Comparison of ENCODE assay signal across 8 cellular contexts in genomic region chr3:141402476-141403171, GRCh38. TPM values are rescaled to one million over a fixed set of nuclear protein-coding genes. Genes with fewer than 3 reads are reported as not detected.
DNase-seq lines count a peak whose midpoint lies in the region; ATAC-seq and TF ChIP-seq lines count a peak whose summit lies in the region.

No MANE protein-coding gene starts in this region.

- H3K36me3 ChIP-seq in OCI-LY1 (ENCODE audit: insufficient read depth, low read length) (peaks cover 46% of the 10 kb centered on the region), neural progenitor cell (no peaks in the 10 kb centered on the region)

- H3K79me2 ChIP-seq in OCI-LY1 (ENCODE audit: insufficient read depth, low read length) (no peaks in the 10 kb centered on the region), neural progenitor cell (ENCODE audit: low read depth) (peaks cover 4% of the 10 kb centered on the region)

- H3K27ac ChIP-seq in OCI-LY1 (ENCODE audit: low read depth, low read length, poor library complexity, severe bottlenecking) (no peak overlapping the region), neural progenitor cell (no peak overlapping the region)

- no peaks in the 10 kb centered on the region for H3K27me3 ChIP-seq in OCI-LY1 (ENCODE audit: insufficient read depth, low read length)
- peaks cover 10% of the 10 kb centered on the region for H3K27me3 ChIP-seq in neural progenitor cell

- H3K27me3 Mint-ChIP-seq in neural progenitor cell (ENCODE audit: insufficient read depth, low read depth): no peaks in the 10 kb centered on the region

- peak; percentile 40 for ATAC-seq in HG02884 (IDR thresholded peaks at IDR 0.05; ENCODE audit: unreplicated experiment)

- H4K20me1 ChIP-seq in OCI-LY1 (ENCODE audit: insufficient read depth, low read length) (no peaks in the 10 kb centered on the region), neural progenitor cell (ENCODE audit: low read depth) (no peaks in the 10 kb centered on the region)

- peaks cover 16% of the 10 kb centered on the region for H3K36me3 Mint-ChIP-seq in neural progenitor cell

- no peaks in the 10 kb centered on the region; the same call in 1 of the 2 replicates for H3F3A ChIP-seq in OCI-LY1 (ENCODE audit: insufficient read depth, low read length)
- H3F3A ChIP-seq in neural progenitor cell (ENCODE audit: low read depth): peaks cover 22% of the 10 kb centered on the region

- H2AFZ ChIP-seq in OCI-LY1 (ENCODE audit: low read length): no peak overlapping the region
- peak overlapping the region; percentile 86 for H2AFZ ChIP-seq in neural progenitor cell (replicated peaks)

- TF ChIP-seq CTCF in OCI-LY1 (IDR thresholded peaks at IDR 0.05; ENCODE audit: low read length) (no peak), neural progenitor cell (IDR thresholded peaks at IDR 0.05) (no peak)

- DNase-seq in SIG-M5 treated with dmso at 0.1 percent for 504 hours (lab: John Stamatoyannopoulos, UW; ENCODE audit: unreplicated experiment) (peak; percentile 23), SIG-M5 (lab: John Stamatoyannopoulos, UW) (no peak), germinal center (ENCODE audit: low spot score) (peak; percentile 67), neural progenitor cell (ENCODE audit: low spot score) (peak; percentile 82), ureter (ENCODE audit: low spot score) (peak; percentile 72)
- DNase-seq in activated naive CD4-positive, alpha-beta T cell (lab: John Stamatoyannopoulos, UW): peak; percentile 8 to 54 (median 28)

- H3K4me1 ChIP-seq in OCI-LY1 (ENCODE audit: insufficient read depth, low read length, severe bottlenecking) (peaks cover 49% of the 10 kb centered on the region), neural progenitor cell (peaks cover 29% of the 10 kb centered on the region)

- H3K9me3 ChIP-seq in OCI-LY1 (ENCODE audit: low read length) (no peaks in the 10 kb centered on the region), neural progenitor cell (ENCODE audit: low read depth) (no peaks in the 10 kb centered on the region)

- H3K4me2 ChIP-seq in OCI-LY1 (ENCODE audit: low read length) (peak overlapping the region; percentile 82), neural progenitor cell (peak overlapping the region; percentile 82)

- H3K4me1 Mint-ChIP-seq in neural progenitor cell: peaks cover 8% of the 10 kb centered on the region

- no peaks in the 10 kb centered on the region for H3K9me2 ChIP-seq in OCI-LY1 (ENCODE audit: low read depth, low read length)

- peak overlapping the region; percentile 86 for H3K4me3 Mint-ChIP-seq in neural progenitor cell

- H3K4me3 ChIP-seq in OCI-LY1 (ENCODE audit: low read depth, low read length, poor library complexity, severe bottlenecking) (peak overlapping the region; percentile 65), neural progenitor cell (peak overlapping the region; percentile 53)

- peak overlapping the region; percentile 76 for H3K9ac ChIP-seq in OCI-LY1 (ENCODE audit: low read length)
- H3K9ac ChIP-seq in neural progenitor cell: no peak overlapping the region

- H3K27ac Mint-ChIP-seq in neural progenitor cell: no peak overlapping the region

- peaks cover under 1% of the 10 kb centered on the region for H3K9me3 Mint-ChIP-seq in neural progenitor cell

RNA-seq across cellular contexts. Expression of gene ZBTB38, which starts 34.3 kb away (rescaled TPM):
- 16.9 and 24.5 TPM in 2 replicates for total RNA-seq in neural progenitor cell (ENCODE audit: low replicate concordance)
- total RNA-seq in ureter: 121 TPM
